ENCODE assay signal across 13 cellular contexts in genomic region chr19:958967-959685, GRCh38. TPM values are rescaled to one million over a fixed set of nuclear protein-coding genes. Genes with fewer than 3 reads are reported as not detected.
DNase-seq lines count a peak whose midpoint lies in the region; ATAC-seq and TF ChIP-seq lines count a peak whose summit lies in the region.
"Had no signal": no experiment of that assay in that cellular context is flagged by ENCODE, and none has a peak within 500 bp of the region (broad histone marks: within the 10 kb centered on the region; RNA-seq: fewer than 3 reads in every experiment).

No MANE protein-coding gene starts in this region.

- H3K27ac Mint-ChIP-seq in activated T-helper 17 cell treated with anti-CD3 and anti-CD28 coated beads, Interleukin-2, amount 50 U/mL, for 72 hours = peak overlapping the region; percentile 78
- H3K27ac Mint-ChIP-seq in type B pancreatic cell = peak overlapping the region; percentile 98
- H3K27ac Mint-ChIP-seq: naive B cell had no signal

- H3K9ac ChIP-seq in mesendoderm (ENCODE audit: low read length) = no peak overlapping the region

- H3K4me1 ChIP-seq in cardiac muscle cell (ENCODE audit: low read depth) = peaks cover 36% of the 10 kb centered on the region
- peaks cover 0 to 3% (median 0%) of the 10 kb centered on the region in 12 donors for H3K4me1 ChIP-seq in heart left ventricle
- H3K4me1 ChIP-seq in mesendoderm (ENCODE audit: control insufficient read depth, low read depth, low read length) = peaks cover 21% of the 10 kb centered on the region
- H3K4me1 ChIP-seq: HAP-1, SJSA1 had no signal

- H3K9me3 ChIP-seq in cardiac muscle cell (ENCODE audit: low read depth) = no peaks in the 10 kb centered on the region
- no peaks in the 10 kb centered on the region for H3K9me3 ChIP-seq in heart left ventricle
- H3K9me3 ChIP-seq: HAP-1, SJSA1 had no signal

- H3K9me3 Mint-ChIP-seq in activated T-helper 17 cell treated with anti-CD3 and anti-CD28 coated beads, Interleukin-2, amount 50 U/mL, for 72 hours = no peaks in the 10 kb centered on the region
- no peaks in the 10 kb centered on the region for H3K9me3 Mint-ChIP-seq in type B pancreatic cell
- H3K9me3 Mint-ChIP-seq: naive B cell had no signal

- intact Hi-C loops in heart left ventricle (cut with DNase I) = no loop called here

- no peak for TF ChIP-seq POLR2A in heart left ventricle (IDR thresholded peaks at IDR 0.05)

- peak overlapping the region; percentile 81 for H3K27ac ChIP-seq in cardiac muscle cell
- no peak overlapping the region for H3K27ac ChIP-seq in heart left ventricle
- H3K27ac ChIP-seq in mesendoderm (ENCODE audit: low read depth, low read length) = no peak overlapping the region
- H3K27ac ChIP-seq: SJSA1 had no signal

- TF ChIP-seq CTCF in cardiac muscle cell (IDR thresholded peaks at IDR 0.05; ENCODE audit: low read depth, low read length) (no peak), heart left ventricle (IDR thresholded peaks at IDR 0.05) (no peak), type B pancreatic cell (conservative IDR thresholded peaks at IDR 0.05) (no peak)

- H3K79me2 ChIP-seq in mesendoderm (ENCODE audit: control insufficient read depth, insufficient read depth, low read length) = peaks cover 25% of the 10 kb centered on the region

- no peak overlapping the region for H4K5ac ChIP-seq in mesendoderm (ENCODE audit: low read length)

- H2BK120ac ChIP-seq in mesendoderm (ENCODE audit: low read depth, low read length) = no peak overlapping the region

- no peak overlapping the region for H3K23ac ChIP-seq in mesendoderm (ENCODE audit: low read length)

- no peak overlapping the region for H2BK5ac ChIP-seq in mesendoderm (ENCODE audit: low read length)

- H4K8ac ChIP-seq in mesendoderm (ENCODE audit: low read depth, low read length) = no peak overlapping the region

- no peak overlapping the region for H2BK15ac ChIP-seq in mesendoderm (replicated peaks; ENCODE audit: low read depth)

- H3K36me3 ChIP-seq in cardiac muscle cell (peaks cover 1% of the 10 kb centered on the region), heart left ventricle (peaks cover 0 to 14% (median 0%) of the 10 kb centered on the region in 9 donors), mesendoderm (ENCODE audit: control insufficient read depth, insufficient read depth, low read length) (peaks cover 6% of the 10 kb centered on the region)
- H3K36me3 ChIP-seq: SJSA1 had no signal

- H3K79me1 ChIP-seq in mesendoderm (ENCODE audit: low read length) = peaks cover 19% of the 10 kb centered on the region

- no peak overlapping the region for H3K4ac ChIP-seq in mesendoderm (ENCODE audit: low read depth, low read length)

- DNase-seq in cardiac muscle cell (ENCODE audit: low read depth in 1 of 2, low spot score in 1 of 2) = peak in 1 of 2 donors; percentile 35
- DNase-seq in heart left ventricle = no peak
- peak; percentile 36 for DNase-seq in mesendoderm
- no peak for DNase-seq in type B pancreatic cell (ENCODE audit: extremely low spot score, unreplicated experiment)
- DNase-seq in GDM1 (lab: John Stamatoyannopoulos, UW) = no peak
- DNase-seq: AML-193, foreskin melanocyte, naive B cell had no signal

- no peak for ATAC-seq in heart left ventricle
- ATAC-seq in activated T-helper 17 cell treated with anti-CD3 and anti-CD28 coated beads, Interleukin-2, amount 50 U/mL, for 72 hours (replicated peaks) = peak; percentile 98
- ATAC-seq in GM21825 (IDR thresholded peaks at IDR 0.05; ENCODE audit: unreplicated experiment) = no peak
- ATAC-seq in HG02970 (IDR thresholded peaks at IDR 0.05; ENCODE audit: low FRiP score, unreplicated experiment) = no peak

- H3K4me2 ChIP-seq in mesendoderm (ENCODE audit: low read length) = no peak overlapping the region

- no peak overlapping the region for H3K18ac ChIP-seq in mesendoderm (ENCODE audit: low read length)

- H3K36me3 Mint-ChIP-seq in activated T-helper 17 cell treated with anti-CD3 and anti-CD28 coated beads, Interleukin-2, amount 50 U/mL, for 72 hours (ENCODE audit: low read depth) = peaks cover 10% of the 10 kb centered on the region
- H3K36me3 Mint-ChIP-seq in type B pancreatic cell = peaks cover 10% of the 10 kb centered on the region
- H3K36me3 Mint-ChIP-seq: naive B cell had no signal

- H2AK5ac ChIP-seq in mesendoderm (ENCODE audit: low read length) = no peak overlapping the region

- 89 to 93% (median 91%) methylated on average over 28 of the region's 28 CpGs for WGBS in heart left ventricle, 4 donors
- WGBS in mesendoderm (ENCODE audit: extremely low coverage, insufficient coverage, low lambda C conversion rate) = no CpG with 5 or more reads among the region's 28 CpGs

- peak overlapping the region; percentile 42 for H3K56ac ChIP-seq in mesendoderm (ENCODE audit: low read length)

- no peak overlapping the region for H3K4me3 ChIP-seq in cardiac muscle cell
- no peak overlapping the region for H3K4me3 ChIP-seq in heart left ventricle
- no peak overlapping the region for H3K4me3 ChIP-seq in mesendoderm (ENCODE audit: low read length)
- H3K4me3 ChIP-seq: HAP-1, SJSA1 had no signal

- H3K27me3 ChIP-seq in cardiac muscle cell (no peaks in the 10 kb centered on the region), heart left ventricle (no peaks in the 10 kb centered on the region), mesendoderm (ENCODE audit: insufficient read depth, low read length, poor library complexity) (no peaks in the 10 kb centered on the region)
- H3K27me3 ChIP-seq: SJSA1 had no signal

- H3K4me1 Mint-ChIP-seq in activated T-helper 17 cell treated with anti-CD3 and anti-CD28 coated beads, Interleukin-2, amount 50 U/mL, for 72 hours = peaks cover 5% of the 10 kb centered on the region
- H3K4me1 Mint-ChIP-seq in type B pancreatic cell (ENCODE audit: unreplicated experiment) = peaks cover 20% of the 10 kb centered on the region
- H3K4me1 Mint-ChIP-seq: naive B cell had no signal

- peak overlapping the region; percentile 60 for H3K4me3 Mint-ChIP-seq in activated T-helper 17 cell treated with anti-CD3 and anti-CD28 coated beads, Interleukin-2, amount 50 U/mL, for 72 hours
- peak overlapping the region; percentile 80 for H3K4me3 Mint-ChIP-seq in type B pancreatic cell
- H3K4me3 Mint-ChIP-seq: naive B cell had no signal

- no peaks in the 10 kb centered on the region for H3K27me3 Mint-ChIP-seq in activated T-helper 17 cell treated with anti-CD3 and anti-CD28 coated beads, Interleukin-2, amount 50 U/mL, for 72 hours
- no peaks in the 10 kb centered on the region for H3K27me3 Mint-ChIP-seq in type B pancreatic cell
- H3K27me3 Mint-ChIP-seq: naive B cell had no signal

RNA-seq across cellular contexts. Expression of gene WDR18, which starts 25.0 kb away (rescaled TPM):
- 136 and 143 TPM in 2 replicates for total RNA-seq in cardiac muscle cell
- polyA plus RNA-seq in cardiac muscle cell = 241 and 262 TPM in 2 replicates
- 10 to 100 TPM; 15.6 to 36.3 (median 19.2) TPM for total RNA-seq in heart left ventricle
- polyA plus RNA-seq in heart left ventricle = 10 to 100 TPM; 31.9 to 34.5 TPM
- 10 to 100 TPM; 43.2 to 94.2 TPM for total RNA-seq in activated T-helper 17 cell treated with anti-CD3 and anti-CD28 coated beads, Interleukin-2, amount 50 U/mL, for 72 hours
- polyA plus RNA-seq in mesendoderm (2013, experiment 1 of 2) = 61.9 TPM
- 58.1 TPM for polyA plus RNA-seq in mesendoderm (2013, experiment 2 of 2)
- 59.5 and 65.4 TPM in 2 replicates for total RNA-seq in type B pancreatic cell (ENCODE audit: low replicate concordance)

RNA-seq across cellular contexts. Expression of gene ARID3A, which starts 33.3 kb away (rescaled TPM):
- total RNA-seq in cardiac muscle cell (59.7 and 62.3 TPM in 2 replicates), heart left ventricle (10 to 100 TPM in 1 of 9 donors, 1 to 10 TPM in 8; 1.9 to 15.7 (median 5.8) TPM), type B pancreatic cell (ENCODE audit: low replicate concordance) (83.0 and 124 TPM in 2 replicates)
- polyA plus RNA-seq in cardiac muscle cell (39.1 and 48.7 TPM in 2 replicates), heart left ventricle (1 to 10 TPM; 3.9 to 5.9 TPM)
- 10 to 100 TPM; 50.3 to 79.3 TPM for total RNA-seq in activated T-helper 17 cell treated with anti-CD3 and anti-CD28 coated beads, Interleukin-2, amount 50 U/mL, for 72 hours
- polyA plus RNA-seq in mesendoderm (2013, experiment 1 of 2) = 66.2 TPM
- polyA plus RNA-seq in mesendoderm (2013, experiment 2 of 2) = 69.1 TPM

RNA-seq across cellular contexts. Expression of gene GRIN3B, which starts 41.1 kb away (rescaled TPM):
- total RNA-seq in cardiac muscle cell (5.4 and 8.5 TPM in 2 replicates), heart left ventricle (under 1 TPM in 2 of 9 donors, not detected in 7; 0.09 to 0.51 TPM), type B pancreatic cell (ENCODE audit: low replicate concordance) (0.65 and 1.00 TPM in 2 replicates)
- polyA plus RNA-seq in cardiac muscle cell (3.0 and 4.9 TPM in 2 replicates), heart left ventricle (under 1 TPM in 1 of 2 donors, not detected in 1; 0.01 TPM)
- under 1 TPM in 1 of 2 donors, not detected in 1; 0.21 TPM for total RNA-seq in activated T-helper 17 cell treated with anti-CD3 and anti-CD28 coated beads, Interleukin-2, amount 50 U/mL, for 72 hours
- polyA plus RNA-seq in mesendoderm (2013, experiment 1 of 2) = 0.06 TPM
- polyA plus RNA-seq in mesendoderm (2013, experiment 2 of 2) = 0.10 TPM
- total RNA-seq: SJSA1 had no signal

RNA-seq across cellular contexts. Expression of gene KISS1R, which starts 42.0 kb away (rescaled TPM):
- total RNA-seq in cardiac muscle cell (0.46 and 1.2 TPM in 2 replicates), heart left ventricle (not detected), type B pancreatic cell (ENCODE audit: low replicate concordance) (1.2 and 2.2 TPM in 2 replicates)
- polyA plus RNA-seq in cardiac muscle cell (1.9 and 3.2 TPM in 2 replicates), heart left ventricle (not detected)
- 10 to 100 TPM; 17.5 to 53.1 TPM for total RNA-seq in activated T-helper 17 cell treated with anti-CD3 and anti-CD28 coated beads, Interleukin-2, amount 50 U/mL, for 72 hours
- 0.10 TPM for polyA plus RNA-seq in mesendoderm (2013, experiment 1 of 2)
- polyA plus RNA-seq in mesendoderm (2013, experiment 2 of 2) = 0.15 TPM
- total RNA-seq: SJSA1 had no signal

RNA-seq across cellular contexts. Expression of gene R3HDM4, which starts 46.1 kb away (rescaled TPM):
- total RNA-seq in cardiac muscle cell = 60.3 and 66.2 TPM in 2 replicates
- polyA plus RNA-seq in cardiac muscle cell = 82.1 and 86.7 TPM in 2 replicates
- 10 to 100 TPM; 17.1 to 35.5 (median 23.8) TPM for total RNA-seq in heart left ventricle
- 10 to 100 TPM; 30.4 to 47.1 TPM for polyA plus RNA-seq in heart left ventricle
- 10 to 100 TPM; 78.5 to 79.3 TPM for total RNA-seq in activated T-helper 17 cell treated with anti-CD3 and anti-CD28 coated beads, Interleukin-2, amount 50 U/mL, for 72 hours
- 56.1 TPM for polyA plus RNA-seq in mesendoderm (2013, experiment 1 of 2)
- 56.0 TPM for polyA plus RNA-seq in mesendoderm (2013, experiment 2 of 2)
- 48.8 and 56.7 TPM in 2 replicates for total RNA-seq in type B pancreatic cell (ENCODE audit: low replicate concordance)
